ENCODE assay signal across 22 cellular contexts in genomic region chr17:68468334-68468733, GRCh38. TPM values are rescaled to one million over a fixed set of nuclear protein-coding genes. Genes with fewer than 3 reads are reported as not detected.
DNase-seq lines count a peak whose midpoint lies in the region; ATAC-seq, FAIRE-seq and TF ChIP-seq lines count a peak whose summit lies in the region.
"Had no signal": no experiment of that assay in that cellular context is flagged by ENCODE, and none has a peak within 500 bp of the region (broad histone marks: within the 10 kb centered on the region; RNA-seq: fewer than 3 reads in every experiment).

No MANE protein-coding gene starts in this region.

- FAIRE-seq in kidney (lab: Jason Lieb, UNC) = no peak
- FAIRE-seq: GM12892 had no signal

- no peaks in the 10 kb centered on the region for H3K36me3 Mint-ChIP-seq in naive thymus-derived CD8-positive, alpha-beta T cell
- H3K36me3 Mint-ChIP-seq: activated naive CD8-positive, alpha-beta T cell treated with anti-CD3 and anti-CD28 coated beads, Interleukin-2, amount 10 ng/mL, durations not matched to agents 7 days and 5 days; CD4-positive, CD25-positive, alpha-beta regulatory T cell; IgD-negative memory B cell; memory B cell had no signal

- peaks cover 0 to 10% (median 0%) of the 10 kb centered on the region in 5 donors for H3K27me3 Mint-ChIP-seq in naive thymus-derived CD8-positive, alpha-beta T cell

- H3K9me3 Mint-ChIP-seq in naive thymus-derived CD8-positive, alpha-beta T cell = no peaks in the 10 kb centered on the region
- H3K9me3 Mint-ChIP-seq: activated naive CD8-positive, alpha-beta T cell treated with anti-CD3 and anti-CD28 coated beads, Interleukin-2, amount 10 ng/mL, durations not matched to agents 7 days and 5 days; CD4-positive, CD25-positive, alpha-beta regulatory T cell; IgD-negative memory B cell; memory B cell had no signal

- H4K20me1 ChIP-seq in osteoblast (ENCODE audit: insufficient read depth, low read length) = no peaks in the 10 kb centered on the region

- TF ChIP-seq CTCF in brain microvascular endothelial cell (IDR thresholded peaks at IDR 0.05; ENCODE audit: low read depth, low read length, missing control alignments) (no peak), heart right ventricle (IDR thresholded peaks at IDR 0.05) (no peak), osteoblast (IDR thresholded peaks at IDR 0.05; ENCODE audit: extremely low read depth, low read depth, low read length) (no peak), kidney (IDR thresholded peaks at IDR 0.05; ENCODE audit: borderline replicate concordance, extremely low read depth, insufficient read depth) (no peak), GM10266 (IDR thresholded peaks at IDR 0.05; ENCODE audit: control insufficient read depth, insufficient read depth, low read depth, missing control alignments) (no peak)

- peaks cover 0 to 4% (median 0%) of the 10 kb centered on the region in 4 donors for H3K4me1 Mint-ChIP-seq in naive thymus-derived CD8-positive, alpha-beta T cell
- H3K4me1 Mint-ChIP-seq: memory B cell had no signal

- no peaks in the 10 kb centered on the region for H3K79me2 ChIP-seq in osteoblast (ENCODE audit: insufficient read depth, low read length)

- H3K36me3 ChIP-seq in brain microvascular endothelial cell (replicated peaks) (no peaks in the 10 kb centered on the region), heart right ventricle (no peaks in the 10 kb centered on the region), osteoblast (ENCODE audit: insufficient read depth, low read length) (no peaks in the 10 kb centered on the region), kidney (ENCODE audit: control insufficient read depth in 1 of 2, insufficient read depth in 2 of 2, low read length in 2 of 2) (no peaks in the 10 kb centered on the region)
- H3K36me3 ChIP-seq: HAP-1, MG63 had no signal

- POLR2A ChIA-PET in naive thymus-derived CD8-positive, alpha-beta T cell (lab: Charles Lee) = no interaction called here

- H3K4me2 ChIP-seq in osteoblast (ENCODE audit: insufficient read depth, low read length) = peak overlapping the region; percentile 34

- no peak overlapping the region for H3K4me3 Mint-ChIP-seq in naive thymus-derived CD8-positive, alpha-beta T cell
- H3K4me3 Mint-ChIP-seq: activated naive CD8-positive, alpha-beta T cell treated with anti-CD3 and anti-CD28 coated beads, Interleukin-2, amount 10 ng/mL, durations not matched to agents 7 days and 5 days; IgD-negative memory B cell; memory B cell had no signal

- in situ Hi-C loops in brain microvascular endothelial cell (cut with HindIII; ENCODE audit: low pct_ligation_motif_present, low sequenced_read_pairs) = no loop called here

- H3K9ac ChIP-seq in kidney (ENCODE audit: low read length in 2 of 2) = no peak overlapping the region

- no peaks in the 10 kb centered on the region for H3K27me3 ChIP-seq in brain microvascular endothelial cell (replicated peaks)
- no peaks in the 10 kb centered on the region for H3K27me3 ChIP-seq in heart right ventricle
- no peaks in the 10 kb centered on the region for H3K27me3 ChIP-seq in osteoblast (ENCODE audit: insufficient read depth, low read length)
- H3K27me3 ChIP-seq: testis had no signal

- ATAC-seq in heart right ventricle (peak; percentile 68 to 92 (median 86)), GM21723 (IDR thresholded peaks at IDR 0.05; ENCODE audit: unreplicated experiment) (no peak)
- no peak for ATAC-seq in naive thymus-derived CD8-positive, alpha-beta T cell
- ATAC-seq: esophagus mucosa had no signal

- H2AFZ ChIP-seq in osteoblast (ENCODE audit: low read length) = peak overlapping the region; percentile 68

- H3K27ac ChIP-seq in brain microvascular endothelial cell (peak overlapping the region; percentile 62), heart right ventricle (peak overlapping the region; percentile 33 to 94 (median 84)), osteoblast (ENCODE audit: low read depth, low read length) (peak overlapping the region; percentile 32), kidney (ENCODE audit: low read depth in 2 of 2, low read length in 2 of 2) (no peak overlapping the region)

- WGBS in heart right ventricle, 2 donors = 22 to 23% methylated on average over 5 of the region's 5 CpGs

- H3K27ac Mint-ChIP-seq in naive thymus-derived CD8-positive, alpha-beta T cell = no peak overlapping the region
- H3K27ac Mint-ChIP-seq: activated naive CD8-positive, alpha-beta T cell treated with anti-CD3 and anti-CD28 coated beads, Interleukin-2, amount 10 ng/mL, durations not matched to agents 7 days and 5 days; CD4-positive, CD25-positive, alpha-beta regulatory T cell; IgD-negative memory B cell; memory B cell had no signal

- intact Hi-C loops in heart right ventricle (cut with DNase I) = loop anchor here (1.0 to 10.0 kb wide), 12 partner anchors 44 to 504 kb away; partner anchors contain the start of gene PRKAR1A (in 5 of the 10)
- intact Hi-C loops in kidney (cut with DNase I) = no loop called here

- peaks cover 0 to 34% (median 8%) of the 10 kb centered on the region in 9 donors for H3K4me1 ChIP-seq in heart right ventricle
- H3K4me1 ChIP-seq in osteoblast (ENCODE audit: insufficient read depth, low read length) = peaks cover 8% of the 10 kb centered on the region
- no peaks in the 10 kb centered on the region for H3K4me1 ChIP-seq in kidney (ENCODE audit: control insufficient read depth in 1 of 2, insufficient read depth in 1 of 2, low read depth in 1 of 2, low read length in 2 of 2)

- DNase-seq in ELR (ENCODE audit: low read depth) = peak; percentile 26
- peak; percentile 65 for DNase-seq in brain microvascular endothelial cell
- DNase-seq in heart right ventricle = peak in 1 of 2 donors; percentile 51
- no peak for DNase-seq in osteoblast (ENCODE audit: insufficient read length, low spot score, missing footprints)
- DNase-seq in kidney = no peak
- DNase-seq in naive thymus-derived CD8-positive, alpha-beta T cell = no peak
- DNase-seq in GM10266 (ENCODE audit: extremely low spot score) = no peak
- DNase-seq: ACHN; activated CD4-positive, CD25-positive, alpha-beta regulatory T cell treated with anti-CD3 and anti-CD28 coated beads, Interleukin-2, amount 50 U/mL, for 72 hours; activated CD8-positive, alpha-beta memory T cell treated with anti-CD3 and anti-CD28 coated beads for 24 hours; activated naive CD8-positive, alpha-beta T cell treated with anti-CD3 and anti-CD28 coated beads, Interleukin-2, amount 10 ng/mL, durations not matched to agents 7 days and 5 days; CD4-positive, CD25-positive, alpha-beta regulatory T cell; MG63; NCI-H1694 treated with DMSO at 0.1 percent for 48 hours; stimulated activated CD4-positive, alpha-beta T cell treated with anti-CD3 and anti-CD28 coated beads, Interleukin-12 subunit alpha, Interleukin-12 subunit beta, amount 100 ng/mL, for 4 hours; testis had no signal

- H3K9me3 ChIP-seq in heart right ventricle = peaks cover 0 to 9% (median 0%) of the 10 kb centered on the region in 11 donors
- H3K9me3 ChIP-seq in osteoblast (ENCODE audit: low read depth, low read length) = no peaks in the 10 kb centered on the region
- no peaks in the 10 kb centered on the region for H3K9me3 ChIP-seq in kidney (ENCODE audit: control insufficient read depth in 1 of 2, low read length in 2 of 2)
- H3K9me3 ChIP-seq: MG63, testis had no signal

- H3K4me3 ChIP-seq in brain microvascular endothelial cell (ENCODE audit: low read depth, low read length) (no peak overlapping the region), heart right ventricle (no peak overlapping the region), osteoblast (ENCODE audit: insufficient read depth, low read length) (no peak overlapping the region), kidney (ENCODE audit: low read length in 2 of 2) (no peak overlapping the region)
- H3K4me3 ChIP-seq: HAP-1, MG63, testis had no signal

RNA-seq across cellular contexts. Expression of gene WIPI1, which starts 11.0 kb away (rescaled TPM):
- total RNA-seq in heart right ventricle (100 to 1,000 TPM in 7 of 10 donors, 10 to 100 TPM in 3; 58.6 to 201 (median 122) TPM), osteoblast (190 and 220 TPM in 2 replicates), kidney (41.2 TPM)
- polyA plus RNA-seq in heart right ventricle (10 to 100 TPM; 46.6 to 90.4 TPM), kidney (ENCODE audit: insufficient read depth, low read depth, low replicate concordance) (40.9 TPM)
- 1 to 10 TPM; 3.2 to 3.5 TPM for total RNA-seq in naive thymus-derived CD8-positive, alpha-beta T cell
- 1 to 10 TPM; 2.5 to 8.3 (median 2.7) TPM for polyA plus RNA-seq in naive thymus-derived CD8-positive, alpha-beta T cell

RNA-seq across cellular contexts. Expression of gene PRKAR1A, which starts 43.9 kb away (rescaled TPM):
- 1,000 to 10,000 TPM in 5 of 10 donors, 100 to 1,000 TPM in 5; 609 to 1,378 (median 974) TPM for total RNA-seq in heart right ventricle
- polyA plus RNA-seq in heart right ventricle = 100 to 1,000 TPM; 170 to 489 TPM
- total RNA-seq in osteoblast = 234 and 259 TPM in 2 replicates
- total RNA-seq in kidney = 340 TPM
- 92.3 TPM for polyA plus RNA-seq in kidney (ENCODE audit: insufficient read depth, low read depth, low replicate concordance)
- 100 to 1,000 TPM; 145 to 157 TPM for total RNA-seq in naive thymus-derived CD8-positive, alpha-beta T cell
- polyA plus RNA-seq in naive thymus-derived CD8-positive, alpha-beta T cell = 100 to 1,000 TPM; 153 to 203 (median 175) TPM

Comparison
In these comparisons a context has a peak if more than half of its experiments do, and no peak if none do; other contexts are left out.
1. DNase-seq: peak in ELR (single experiment) and brain microvascular endothelial cell (single experiment); none in osteoblast (single experiment), kidney (single experiment), naive thymus-derived CD8-positive, alpha-beta T cell (0 of 10) and GM10266 (single experiment).
2. H3K27ac ChIP-seq: peak in brain microvascular endothelial cell (single experiment), heart right ventricle (10 of 10) and osteoblast (single experiment); none in kidney (0 of 2).
3. ATAC-seq: peak in heart right ventricle (8 of 8); none in naive thymus-derived CD8-positive, alpha-beta T cell (0 of 2) and GM21723 (single experiment).